ENCODE assay signal across 23 cellular contexts in the genomic region with DNA sequence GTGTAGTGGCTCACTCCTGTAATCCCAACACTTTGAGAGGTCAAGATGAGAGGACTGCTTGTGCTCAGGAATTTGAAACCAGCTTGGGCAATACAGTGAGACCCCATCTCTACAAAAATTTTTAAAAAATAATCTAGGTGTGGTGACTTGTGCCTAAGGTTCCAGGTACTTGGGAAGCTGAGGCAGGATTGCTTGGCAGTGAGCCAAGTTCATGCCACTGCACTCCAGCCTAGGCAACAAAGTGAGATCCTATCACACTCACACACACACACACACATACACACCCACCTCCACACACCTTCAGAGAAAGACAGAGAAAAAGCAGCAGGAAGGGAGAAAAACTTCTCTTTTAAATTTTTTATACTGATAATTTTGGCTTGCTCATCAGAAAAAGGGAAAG. TPM values are rescaled to one million over a fixed set of nuclear protein-coding genes. Genes with fewer than 3 reads are reported as not detected.
DNase-seq lines count a peak whose midpoint lies in the region; ATAC-seq and TF ChIP-seq lines count a peak whose summit lies in the region.
"Had no signal": no experiment of that assay in that cellular context is flagged by ENCODE, and none has a peak within 500 bp of the region (broad histone marks: within the 10 kb centered on the region; RNA-seq: fewer than 3 reads in every experiment).

No MANE protein-coding gene starts in this region.

- H3K4me2 ChIP-seq in mesenchymal stem cell (ENCODE audit: low read length, poor library complexity, severe bottlenecking): no peak overlapping the region
- H3K4me2 ChIP-seq: BLaER1, KMS-11 had no signal

- no peak overlapping the region for H3K4me3 Mint-ChIP-seq in activated CD8-positive, alpha-beta T cell treated with anti-CD3 and anti-CD28 coated beads for 36 hours
- H3K4me3 Mint-ChIP-seq in activated CD8-positive, alpha-beta T cell treated with anti-CD3 and anti-CD28 coated beads, Interleukin-2, amount 10 ng/mL, durations not matched to agents 7 days and 5 days: no peak overlapping the region
- H3K4me3 Mint-ChIP-seq in CD8-positive, alpha-beta memory T cell: no peak overlapping the region
- no peak overlapping the region for H3K4me3 Mint-ChIP-seq in activated T-helper 1 cell treated with anti-CD3 and anti-CD28 coated beads, Interleukin-12 subunit alpha, Interleukin-12 subunit beta, Interleukin-2, Interleukin-4 antibody, amounts not matched to agents 30 ng/mL and 10 ng/mL and 1 ng/mL, durations not matched to agents 14 hours and 24 hours and 36 hours
- H3K4me3 Mint-ChIP-seq in naive thymus-derived CD4-positive, alpha-beta T cell: no peak overlapping the region
- H3K4me3 Mint-ChIP-seq in Calu3 (ENCODE audit: low read depth, unreplicated experiment) (no peak overlapping the region), T-cell (no peak overlapping the region)
- H3K4me3 Mint-ChIP-seq: CD4-positive, CD25-positive, alpha-beta regulatory T cell had no signal

- no peak overlapping the region for H2AK5ac ChIP-seq in mesenchymal stem cell (ENCODE audit: low read length, severe bottlenecking)

- H3K4ac ChIP-seq in mesenchymal stem cell (ENCODE audit: low read depth in 1 of 2, low read length in 2 of 2): no peak overlapping the region

- BruUV-seq in Calu3 (replicated peaks; lab: Mats Ljungman, UMichigan): no TSS peak

- no peaks in the 10 kb centered on the region for H3K9me3 Mint-ChIP-seq in activated CD8-positive, alpha-beta T cell treated with anti-CD3 and anti-CD28 coated beads for 36 hours
- H3K9me3 Mint-ChIP-seq in activated CD8-positive, alpha-beta T cell treated with anti-CD3 and anti-CD28 coated beads, Interleukin-2, amount 10 ng/mL, durations not matched to agents 7 days and 5 days (ENCODE audit: insufficient read depth): no peaks in the 10 kb centered on the region
- H3K9me3 Mint-ChIP-seq in CD8-positive, alpha-beta memory T cell: no peaks in the 10 kb centered on the region
- no peaks in the 10 kb centered on the region for H3K9me3 Mint-ChIP-seq in activated T-helper 1 cell treated with anti-CD3 and anti-CD28 coated beads, Interleukin-12 subunit alpha, Interleukin-12 subunit beta, Interleukin-2, Interleukin-4 antibody, amounts not matched to agents 30 ng/mL and 10 ng/mL and 1 ng/mL, durations not matched to agents 14 hours and 24 hours and 36 hours
- H3K9me3 Mint-ChIP-seq in naive thymus-derived CD4-positive, alpha-beta T cell: no peaks in the 10 kb centered on the region
- no peaks in the 10 kb centered on the region for H3K9me3 Mint-ChIP-seq in Calu3 (ENCODE audit: low read depth, unreplicated experiment)
- no peaks in the 10 kb centered on the region for H3K9me3 Mint-ChIP-seq in T-cell
- H3K9me3 Mint-ChIP-seq: CD4-positive, CD25-positive, alpha-beta regulatory T cell had no signal

- no peaks in the 10 kb centered on the region for H3K9me3 ChIP-seq in CD8-positive, alpha-beta memory T cell (ENCODE audit: low read length)
- H3K9me3 ChIP-seq in naive thymus-derived CD4-positive, alpha-beta T cell (ENCODE audit: control insufficient read depth in 2 of 3, low read length in 3 of 3): no peaks in the 10 kb centered on the region
- no peaks in the 10 kb centered on the region for H3K9me3 ChIP-seq in mesenchymal stem cell (ENCODE audit: control insufficient read depth, low read length)
- H3K9me3 ChIP-seq: BLaER1 had no signal

- H4K8ac ChIP-seq in mesenchymal stem cell (ENCODE audit: low read length): no peak overlapping the region

- DNase-seq in activated CD8-positive, alpha-beta T cell treated with anti-CD3 and anti-CD28 coated beads for 36 hours: no peak
- no peak for DNase-seq in activated CD8-positive, alpha-beta T cell treated with anti-CD3 and anti-CD28 coated beads, Interleukin-2, amount 10 ng/mL, durations not matched to agents 7 days and 5 days
- no peak for DNase-seq in CD8-positive, alpha-beta memory T cell
- DNase-seq in activated T-helper 1 cell treated with anti-CD3 and anti-CD28 coated beads, Interleukin-12 subunit alpha, Interleukin-12 subunit beta, Interleukin-2, Interleukin-4 antibody, amounts not matched to agents 30 ng/mL and 10 ng/mL and 1 ng/mL, durations not matched to agents 14 hours and 24 hours and 36 hours (ENCODE audit: low spot score): no peak
- no peak for DNase-seq in naive thymus-derived CD4-positive, alpha-beta T cell
- DNase-seq in Calu3: no peak
- DNase-seq in mesenchymal stem cell: no peak
- no peak for DNase-seq in T-cell
- DNase-seq: CD4-positive, CD25-positive, alpha-beta regulatory T cell; DMS53; GM23248; H7; NCI-H1048; NCI-H1417; NCI-H1694; NCI-H2029 treated with DMSO at 0.1 percent for 48 hours; NCI-H446 treated with DMSO at 0.1 percent for 48 hours; NCI-H526; NCI-H82; NK-92 treated with Interleukin-12 subunit alpha and Interleukin-12 subunit beta, amount 100 ng/mL, for 24 hours; PC-3 had no signal

- peaks cover 27% of the 10 kb centered on the region for H3K4me1 Mint-ChIP-seq in activated CD8-positive, alpha-beta T cell treated with anti-CD3 and anti-CD28 coated beads for 36 hours (ENCODE audit: low read depth)
- peaks cover 3% of the 10 kb centered on the region for H3K4me1 Mint-ChIP-seq in activated CD8-positive, alpha-beta T cell treated with anti-CD3 and anti-CD28 coated beads, Interleukin-2, amount 10 ng/mL, durations not matched to agents 7 days and 5 days (ENCODE audit: low read depth)
- peaks cover 40 to 73% (median 60%) of the 10 kb centered on the region in 3 donors for H3K4me1 Mint-ChIP-seq in CD8-positive, alpha-beta memory T cell
- peaks cover 5% of the 10 kb centered on the region for H3K4me1 Mint-ChIP-seq in activated T-helper 1 cell treated with anti-CD3 and anti-CD28 coated beads, Interleukin-12 subunit alpha, Interleukin-12 subunit beta, Interleukin-2, Interleukin-4 antibody, amounts not matched to agents 30 ng/mL and 10 ng/mL and 1 ng/mL, durations not matched to agents 14 hours and 24 hours and 36 hours (ENCODE audit: low read depth)
- H3K4me1 Mint-ChIP-seq in naive thymus-derived CD4-positive, alpha-beta T cell: peaks cover 18 to 55% (median 48%) of the 10 kb centered on the region in 7 donors
- H3K4me1 Mint-ChIP-seq in Calu3 (ENCODE audit: low read depth, unreplicated experiment): peaks cover 23% of the 10 kb centered on the region
- H3K4me1 Mint-ChIP-seq in T-cell: peaks cover 42 to 54% (median 51%) of the 10 kb centered on the region in 3 donors

- peaks cover 44% of the 10 kb centered on the region for H3K36me3 Mint-ChIP-seq in activated CD8-positive, alpha-beta T cell treated with anti-CD3 and anti-CD28 coated beads for 36 hours (ENCODE audit: low read depth)
- H3K36me3 Mint-ChIP-seq in activated CD8-positive, alpha-beta T cell treated with anti-CD3 and anti-CD28 coated beads, Interleukin-2, amount 10 ng/mL, durations not matched to agents 7 days and 5 days (ENCODE audit: low read depth): peaks cover 60% of the 10 kb centered on the region
- H3K36me3 Mint-ChIP-seq in CD8-positive, alpha-beta memory T cell: peaks cover 0 to 73% (median 18%) of the 10 kb centered on the region in 3 donors
- peaks cover 31% of the 10 kb centered on the region for H3K36me3 Mint-ChIP-seq in activated T-helper 1 cell treated with anti-CD3 and anti-CD28 coated beads, Interleukin-12 subunit alpha, Interleukin-12 subunit beta, Interleukin-2, Interleukin-4 antibody, amounts not matched to agents 30 ng/mL and 10 ng/mL and 1 ng/mL, durations not matched to agents 14 hours and 24 hours and 36 hours (ENCODE audit: low read depth)
- H3K36me3 Mint-ChIP-seq in naive thymus-derived CD4-positive, alpha-beta T cell: peaks cover 4 to 52% (median 21%) of the 10 kb centered on the region in 5 donors
- peaks cover 66% of the 10 kb centered on the region for H3K36me3 Mint-ChIP-seq in Calu3 (ENCODE audit: insufficient read depth, unreplicated experiment)
- peaks cover 40% of the 10 kb centered on the region for H3K36me3 Mint-ChIP-seq in T-cell

- no peaks in the 10 kb centered on the region for H3K4me1 ChIP-seq in CD8-positive, alpha-beta memory T cell (ENCODE audit: insufficient read depth, low read length)
- peaks cover 0 to 4% of the 10 kb centered on the region in 2 donors for H3K4me1 ChIP-seq in naive thymus-derived CD4-positive, alpha-beta T cell (ENCODE audit: control insufficient read depth in 2 of 2, insufficient read depth in 2 of 2, low read length in 2 of 2)
- peaks cover 8% of the 10 kb centered on the region for H3K4me1 ChIP-seq in mesenchymal stem cell (ENCODE audit: control insufficient read depth, insufficient read depth, low read depth, low read length)

- no peak overlapping the region for H4K91ac ChIP-seq in mesenchymal stem cell (ENCODE audit: low read length)

- intact Hi-C loops in activated CD8-positive, alpha-beta T cell treated with anti-CD3 and anti-CD28 coated beads for 36 hours (cut with micrococcal nuclease): no loop called here
- intact Hi-C loops in activated T-helper 1 cell treated with anti-CD3 and anti-CD28 coated beads, Interleukin-12 subunit alpha, Interleukin-12 subunit beta, Interleukin-2, Interleukin-4 antibody, amounts not matched to agents 30 ng/mL and 10 ng/mL and 1 ng/mL, durations not matched to agents 14 hours and 24 hours and 36 hours (cut with micrococcal nuclease): no loop called here
- intact Hi-C loops in naive thymus-derived CD4-positive, alpha-beta T cell (cut with micrococcal nuclease): no loop called here
- intact Hi-C loops in Calu3 (cut with micrococcal nuclease; ENCODE audit: unreplicated experiment): no loop called here

- peaks cover 10% of the 10 kb centered on the region for H3K36me3 ChIP-seq in CD8-positive, alpha-beta memory T cell (ENCODE audit: insufficient read depth, low read length)
- H3K36me3 ChIP-seq in naive thymus-derived CD4-positive, alpha-beta T cell (ENCODE audit: control insufficient read depth in 2 of 3, insufficient read depth in 3 of 3, low read length in 3 of 3): peaks cover 0 to 61% (median 0%) of the 10 kb centered on the region in 3 experiments
- H3K36me3 ChIP-seq in mesenchymal stem cell (ENCODE audit: control insufficient read depth in 1 of 2, insufficient read depth in 2 of 2, low read depth in 1 of 2, low read length in 2 of 2): peaks cover 43 to 67% of the 10 kb centered on the region in 2 experiments

- CTCF ChIA-PET in activated CD8-positive, alpha-beta T cell treated with anti-CD3 and anti-CD28 coated beads for 36 hours (lab: Charles Lee): no interaction called here
- CTCF ChIA-PET in activated CD8-positive, alpha-beta T cell treated with anti-CD3 and anti-CD28 coated beads, Interleukin-2, amount 10 ng/mL, durations not matched to agents 7 days and 5 days (lab: Charles Lee): no interaction called here
- CTCF ChIA-PET in CD8-positive, alpha-beta memory T cell (lab: Charles Lee): no interaction called here
- CTCF ChIA-PET in naive thymus-derived CD4-positive, alpha-beta T cell (lab: Charles Lee): interaction anchor here (0.7 kb wide), 1 partner anchor 246 kb away, joined by 3 read pairs; no protein-coding TSS in a partner anchor
- CTCF ChIA-PET in Calu3 (lab: Charles Lee) (no interaction called here), T-cell (lab: Charles Lee) (no interaction called here)

- no peak overlapping the region for H3K14ac ChIP-seq in mesenchymal stem cell (ENCODE audit: low read length in 2 of 2)

- no peak overlapping the region for H3K4me3 ChIP-seq in CD8-positive, alpha-beta memory T cell (ENCODE audit: low read length)
- H3K4me3 ChIP-seq in naive thymus-derived CD4-positive, alpha-beta T cell (ENCODE audit: low read length): no peak overlapping the region
- no peak overlapping the region for H3K4me3 ChIP-seq in mesenchymal stem cell (ENCODE audit: insufficient read depth in 1 of 2, low read depth in 1 of 2, low read length in 2 of 2)
- H3K4me3 ChIP-seq: BLaER1, GM23248 had no signal

- H2AFZ ChIP-seq in mesenchymal stem cell (ENCODE audit: low read depth, low read length): no peak overlapping the region
- H2AFZ ChIP-seq: GM23248 had no signal

- POLR2A ChIA-PET in activated CD8-positive, alpha-beta T cell treated with anti-CD3 and anti-CD28 coated beads for 36 hours (lab: Charles Lee): interaction anchor here (1.4 kb wide), 1 partner anchor 16 kb away, joined by 3 read pairs; no protein-coding TSS in a partner anchor
- POLR2A ChIA-PET in activated CD8-positive, alpha-beta T cell treated with anti-CD3 and anti-CD28 coated beads, Interleukin-2, amount 10 ng/mL, durations not matched to agents 7 days and 5 days (lab: Charles Lee): no interaction called here
- POLR2A ChIA-PET in CD8-positive, alpha-beta memory T cell (lab: Charles Lee): no interaction called here
- POLR2A ChIA-PET in naive thymus-derived CD4-positive, alpha-beta T cell (lab: Charles Lee): no interaction called here
- POLR2A ChIA-PET in T-cell (lab: Charles Lee): no interaction called here

- no peak for TF ChIP-seq CTCF in activated CD8-positive, alpha-beta T cell treated with anti-CD3 and anti-CD28 coated beads for 36 hours (IDR thresholded peaks at IDR 0.05)
- no peak for TF ChIP-seq CTCF in Calu3 (IDR thresholded peaks at IDR 0.05; ENCODE audit: unreplicated experiment)

- H3K9ac ChIP-seq in mesenchymal stem cell (ENCODE audit: low read length): no peak overlapping the region
- H3K9ac ChIP-seq: BLaER1, GM23248, KMS-11 had no signal

- peak overlapping the region; percentile 59 for H3K27ac Mint-ChIP-seq in activated CD8-positive, alpha-beta T cell treated with anti-CD3 and anti-CD28 coated beads for 36 hours
- no peak overlapping the region for H3K27ac Mint-ChIP-seq in activated CD8-positive, alpha-beta T cell treated with anti-CD3 and anti-CD28 coated beads, Interleukin-2, amount 10 ng/mL, durations not matched to agents 7 days and 5 days
- H3K27ac Mint-ChIP-seq in CD8-positive, alpha-beta memory T cell: peak overlapping the region in 5 of 8 donors; percentile 2 to 85 (median 3)
- H3K27ac Mint-ChIP-seq in activated T-helper 1 cell treated with anti-CD3 and anti-CD28 coated beads, Interleukin-12 subunit alpha, Interleukin-12 subunit beta, Interleukin-2, Interleukin-4 antibody, amounts not matched to agents 30 ng/mL and 10 ng/mL and 1 ng/mL, durations not matched to agents 14 hours and 24 hours and 36 hours: peak overlapping the region; percentile 41
- H3K27ac Mint-ChIP-seq in naive thymus-derived CD4-positive, alpha-beta T cell: peak overlapping the region in 5 of 9 donors; percentile 22 to 77 (median 51)
- H3K27ac Mint-ChIP-seq in Calu3 (ENCODE audit: unreplicated experiment) (no peak overlapping the region), T-cell (no peak overlapping the region)

- no peak overlapping the region for H2BK5ac ChIP-seq in mesenchymal stem cell (ENCODE audit: low read depth, low read length, poor library complexity, severe bottlenecking)

- no peak overlapping the region for H2BK12ac ChIP-seq in mesenchymal stem cell (ENCODE audit: low read length in 2 of 2)

- no peak overlapping the region for H2BK120ac ChIP-seq in mesenchymal stem cell (ENCODE audit: low read depth, low read length)

- no peak overlapping the region for H3K23ac ChIP-seq in mesenchymal stem cell (ENCODE audit: low read length in 2 of 2)

- no peaks in the 10 kb centered on the region for H3K27me3 Mint-ChIP-seq in activated CD8-positive, alpha-beta T cell treated with anti-CD3 and anti-CD28 coated beads for 36 hours
- H3K27me3 Mint-ChIP-seq in activated CD8-positive, alpha-beta T cell treated with anti-CD3 and anti-CD28 coated beads, Interleukin-2, amount 10 ng/mL, durations not matched to agents 7 days and 5 days (ENCODE audit: low read depth): no peaks in the 10 kb centered on the region
- no peaks in the 10 kb centered on the region for H3K27me3 Mint-ChIP-seq in CD8-positive, alpha-beta memory T cell
- H3K27me3 Mint-ChIP-seq in activated T-helper 1 cell treated with anti-CD3 and anti-CD28 coated beads, Interleukin-12 subunit alpha, Interleukin-12 subunit beta, Interleukin-2, Interleukin-4 antibody, amounts not matched to agents 30 ng/mL and 10 ng/mL and 1 ng/mL, durations not matched to agents 14 hours and 24 hours and 36 hours (ENCODE audit: insufficient read depth): no peaks in the 10 kb centered on the region
- H3K27me3 Mint-ChIP-seq in naive thymus-derived CD4-positive, alpha-beta T cell: no peaks in the 10 kb centered on the region
- H3K27me3 Mint-ChIP-seq in Calu3 (ENCODE audit: unreplicated experiment) (no peaks in the 10 kb centered on the region), T-cell (no peaks in the 10 kb centered on the region)
- H3K27me3 Mint-ChIP-seq: CD4-positive, CD25-positive, alpha-beta regulatory T cell had no signal

- no peaks in the 10 kb centered on the region for H3K27me3 ChIP-seq in CD8-positive, alpha-beta memory T cell (ENCODE audit: insufficient read depth, low read length, poor library complexity, severe bottlenecking)
- no peaks in the 10 kb centered on the region for H3K27me3 ChIP-seq in naive thymus-derived CD4-positive, alpha-beta T cell (ENCODE audit: control insufficient read depth in 2 of 2, insufficient read depth in 2 of 2, low read length in 2 of 2)
- no peaks in the 10 kb centered on the region for H3K27me3 ChIP-seq in mesenchymal stem cell (ENCODE audit: control insufficient read depth in 1 of 2, insufficient read depth in 1 of 2, low read length in 2 of 2)
- H3K27me3 ChIP-seq: BLaER1 had no signal

- H3K79me1 ChIP-seq in mesenchymal stem cell (replicated peaks; ENCODE audit: low read length, poor library complexity, severe bottlenecking): peaks cover 20% of the 10 kb centered on the region

- ATAC-seq in activated CD8-positive, alpha-beta T cell treated with anti-CD3 and anti-CD28 coated beads for 36 hours: no peak
- ATAC-seq in activated CD8-positive, alpha-beta T cell treated with anti-CD3 and anti-CD28 coated beads, Interleukin-2, amount 10 ng/mL, durations not matched to agents 7 days and 5 days: no peak
- ATAC-seq in naive thymus-derived CD4-positive, alpha-beta T cell: no peak
- no peak for ATAC-seq in T-cell (replicated peaks in 1 of 4)
- ATAC-seq: PC-3 had no signal

- no peak overlapping the region for H3K27ac ChIP-seq in CD8-positive, alpha-beta memory T cell (ENCODE audit: low read depth, low read length)
- no peak overlapping the region for H3K27ac ChIP-seq in naive thymus-derived CD4-positive, alpha-beta T cell (ENCODE audit: low read depth, low read length)
- H3K27ac ChIP-seq in mesenchymal stem cell (ENCODE audit: low read length, poor library complexity, severe bottlenecking): no peak overlapping the region
- H3K27ac ChIP-seq: BLaER1, GM23248, KMS-11 had no signal

- H3K18ac ChIP-seq in mesenchymal stem cell (ENCODE audit: low read depth in 1 of 2, low read length in 2 of 2): no peak overlapping the region

- no peak overlapping the region for H2BK15ac ChIP-seq in mesenchymal stem cell (ENCODE audit: low read depth, poor library complexity, severe bottlenecking)

RNA-seq across cellular contexts. Expression of gene FAM168B, which starts 25.8 kb away (rescaled TPM):
- total RNA-seq in activated CD8-positive, alpha-beta T cell treated with anti-CD3 and anti-CD28 coated beads for 36 hours: 10 to 100 TPM; 62.8 to 66.6 TPM
- 10 to 100 TPM; 50.8 to 51.8 TPM for total RNA-seq in activated CD8-positive, alpha-beta T cell treated with anti-CD3 and anti-CD28 coated beads, Interleukin-2, amount 10 ng/mL, durations not matched to agents 7 days and 5 days
- total RNA-seq in CD8-positive, alpha-beta memory T cell: 10 to 100 TPM; 93.1 to 97.6 TPM
- polyA plus RNA-seq in CD8-positive, alpha-beta memory T cell: 40.4 TPM
- 79.0 and 79.1 TPM in 2 replicates for total RNA-seq in activated T-helper 1 cell treated with anti-CD3 and anti-CD28 coated beads, Interleukin-12 subunit alpha, Interleukin-12 subunit beta, Interleukin-2, Interleukin-4 antibody, amounts not matched to agents 30 ng/mL and 10 ng/mL and 1 ng/mL, durations not matched to agents 14 hours and 24 hours and 36 hours
- total RNA-seq in naive thymus-derived CD4-positive, alpha-beta T cell: 10 to 100 TPM; 50.5 to 82.9 (median 66.7) TPM
- polyA plus RNA-seq in naive thymus-derived CD4-positive, alpha-beta T cell: 10 to 100 TPM; 36.3 to 41.3 TPM
- 89.7 and 111 TPM in 2 replicates for total RNA-seq in Calu3 (2022)
- polyA plus RNA-seq in mesenchymal stem cell (2013, experiment 1 of 2): 108 TPM
- polyA plus RNA-seq in mesenchymal stem cell (2013, experiment 2 of 2): 105 TPM
- total RNA-seq in T-cell: 10 to 100 TPM; 61.7 to 84.0 (median 73.3) TPM

RNA-seq across cellular contexts. Expression of gene PLEKHB2, which starts 37.7 kb away (rescaled TPM):
- total RNA-seq in activated CD8-positive, alpha-beta T cell treated with anti-CD3 and anti-CD28 coated beads for 36 hours: 10 to 100 TPM; 47.3 to 49.4 TPM
- 10 to 100 TPM; 62.0 to 64.5 TPM for total RNA-seq in activated CD8-positive, alpha-beta T cell treated with anti-CD3 and anti-CD28 coated beads, Interleukin-2, amount 10 ng/mL, durations not matched to agents 7 days and 5 days
- 10 to 100 TPM; 47.7 to 48.2 TPM for total RNA-seq in CD8-positive, alpha-beta memory T cell
- 84.5 TPM for polyA plus RNA-seq in CD8-positive, alpha-beta memory T cell
- 72.5 and 73.9 TPM in 2 replicates for total RNA-seq in activated T-helper 1 cell treated with anti-CD3 and anti-CD28 coated beads, Interleukin-12 subunit alpha, Interleukin-12 subunit beta, Interleukin-2, Interleukin-4 antibody, amounts not matched to agents 30 ng/mL and 10 ng/mL and 1 ng/mL, durations not matched to agents 14 hours and 24 hours and 36 hours
- 10 to 100 TPM; 43.1 to 92.3 (median 55.8) TPM for total RNA-seq in naive thymus-derived CD4-positive, alpha-beta T cell
- 10 to 100 TPM; 64.4 to 66.6 TPM for polyA plus RNA-seq in naive thymus-derived CD4-positive, alpha-beta T cell
- total RNA-seq in Calu3 (2022) (112 and 113 TPM in 2 replicates), T-cell (10 to 100 TPM; 52.5 to 61.7 (median 53.2) TPM)
- polyA plus RNA-seq in mesenchymal stem cell (2013, experiment 1 of 2): 58.0 TPM
- polyA plus RNA-seq in mesenchymal stem cell (2013, experiment 2 of 2): 59.1 TPM

Comparison
In these comparisons a context has a peak if more than half of its experiments do, and no peak if none do; other contexts are left out.
1. H3K27ac Mint-ChIP-seq: peak in activated CD8-positive, alpha-beta T cell treated with anti-CD3 and anti-CD28 coated beads for 36 hours (single experiment), CD8-positive, alpha-beta memory T cell (5 of 8), activated T-helper 1 cell treated with anti-CD3 and anti-CD28 coated beads, Interleukin-12 subunit alpha, Interleukin-12 subunit beta, Interleukin-2, Interleukin-4 antibody, amounts not matched to agents 30 ng/mL and 10 ng/mL and 1 ng/mL, durations not matched to agents 14 hours and 24 hours and 36 hours (single experiment) and naive thymus-derived CD4-positive, alpha-beta T cell (5 of 9); none in activated CD8-positive, alpha-beta T cell treated with anti-CD3 and anti-CD28 coated beads, Interleukin-2, amount 10 ng/mL, durations not matched to agents 7 days and 5 days (single experiment), Calu3 (single experiment) and T-cell (0 of 2).